8 cellular contexts compared by ENCODE assay signal in the genomic region with DNA sequence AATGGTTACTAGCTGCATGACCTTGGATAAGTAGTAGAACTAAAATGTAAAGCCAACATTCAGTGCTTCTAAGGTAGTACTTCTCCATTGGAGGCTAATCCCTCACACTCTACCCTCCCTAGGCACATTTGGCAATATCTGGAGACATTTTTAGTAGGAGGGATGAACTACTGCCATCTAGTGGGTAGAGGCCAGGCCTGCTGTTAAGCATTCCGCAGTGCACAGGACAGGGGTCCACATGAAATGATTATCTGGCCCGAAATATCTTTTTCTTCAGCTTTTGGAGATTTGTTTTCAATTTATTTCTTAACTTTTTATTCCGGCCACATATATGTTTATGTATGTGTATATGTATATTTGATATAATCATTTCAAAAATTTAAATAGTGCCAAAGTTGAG. TPM values are rescaled to one million over a fixed set of nuclear protein-coding genes. Genes with fewer than 3 reads are reported as not detected.
DNase-seq lines count a peak whose midpoint lies in the region; ATAC-seq, FAIRE-seq and TF ChIP-seq lines count a peak whose summit lies in the region.

No MANE protein-coding gene starts in this region.

- peak; percentile 7 for DNase-seq in SK-N-DZ (ENCODE audit: low spot score)
- DNase-seq in hepatic stellate cell (ENCODE audit: low spot score): peak; percentile 6
- DNase-seq in frontal cortex (ENCODE audit: low spot score in 2 of 2): no peak
- no peak for DNase-seq in GM20000 (ENCODE audit: low spot score)

- TF ChIP-seq CTCF in DOHH2 (IDR thresholded peaks at IDR 0.05; ENCODE audit: low read depth, low read length, poor library complexity, severe bottlenecking): peak; percentile 51
- TF ChIP-seq CTCF in GM20000 (IDR thresholded peaks at IDR 0.05; ENCODE audit: extremely low read depth, missing control alignments): no peak

- no peaks in the 10 kb centered on the region for H3K36me3 ChIP-seq in DOHH2 (ENCODE audit: control insufficient read depth, low read length)

- H3K27me3 ChIP-seq in DOHH2 (ENCODE audit: control insufficient read depth, low read length): no peaks in the 10 kb centered on the region

- H3K27ac ChIP-seq in DOHH2 (ENCODE audit: low read depth, low read length): no peak overlapping the region

- H4K20me1 ChIP-seq in DOHH2 (ENCODE audit: control insufficient read depth, insufficient read depth, low read depth, low read length): no peaks in the 10 kb centered on the region

- H3K9me3 ChIP-seq in DOHH2 (ENCODE audit: control insufficient read depth, insufficient read depth, low read length): no peaks in the 10 kb centered on the region

- H3K79me2 ChIP-seq in DOHH2 (ENCODE audit: control insufficient read depth, low read length): no peaks in the 10 kb centered on the region

- FAIRE-seq in frontal cortex (lab: Jason Lieb, UNC): no peak

- H3F3A ChIP-seq in DOHH2 (ENCODE audit: control insufficient read depth, insufficient read depth): no peaks in the 10 kb centered on the region

- H3K9me2 ChIP-seq in DOHH2 (replicated peaks; ENCODE audit: control insufficient read depth, low read length): no peaks in the 10 kb centered on the region

- no peaks in the 10 kb centered on the region for H3K4me1 ChIP-seq in DOHH2 (ENCODE audit: control insufficient read depth, low read length)

- H3K4me3 ChIP-seq in DOHH2 (ENCODE audit: low read length): no peak overlapping the region

- no peak overlapping the region for H3K4me2 ChIP-seq in DOHH2 (ENCODE audit: low read length)

- ATAC-seq in HG03159 (IDR thresholded peaks at IDR 0.05; ENCODE audit: unreplicated experiment) (peak; percentile 64), esophagus mucosa (no peak), HG02981 (IDR thresholded peaks at IDR 0.05; ENCODE audit: unreplicated experiment) (no peak)

RNA-seq across cellular contexts. Expression of a gene that starts 36.0 kb away (rescaled TPM):
- polyA plus RNA-seq in SK-N-DZ (2014; cell fraction: cytosol; rRNA removed): not detected in 2 replicates
- not detected in 2 replicates for polyA plus RNA-seq in SK-N-DZ (2014; cell fraction: nucleus; rRNA removed)
- total RNA-seq in esophagus mucosa (not detected), frontal cortex (not detected)

Comparison
In these comparisons a context has a peak if more than half of its experiments do, and no peak if none do; other contexts are left out.
1. DNase-seq: peak in SK-N-DZ (single experiment) and hepatic stellate cell (single experiment); none in frontal cortex (0 of 2) and GM20000 (single experiment).